Comparison of ENCODE assay signal across 23 cellular contexts in genomic region chr16:79685871-79686270, GRCh38.
DNase-seq lines count a peak whose midpoint lies in the region; ATAC-seq, FAIRE-seq and TF ChIP-seq lines count a peak whose summit lies in the region.
"Had no signal": no experiment of that assay in that cellular context is flagged by ENCODE, and none has a peak within 500 bp of the region (broad histone marks: within the 10 kb centered on the region; RNA-seq: fewer than 3 reads in every experiment).

No MANE protein-coding gene starts in this region.

- DNase-seq in NCI-H2227 treated with DMSO at 0.1 percent for 48 hours (lab: John Stamatoyannopoulos, UW) (peak; percentile 1), NCI-H2227 (lab: John Stamatoyannopoulos, UW; ENCODE audit: unreplicated experiment) (no peak), K562 (ENCODE audit: extremely low read depth in 1 of 4, low spot score in 3 of 4) (no peak), neural crest cell (ENCODE audit: low read depth, low spot score) (no peak), heart left ventricle (no peak), Peyer's patch (no peak), KBM-7 (no peak)
- DNase-seq: AML-193; Caco-2; Calu3; CD4-positive, alpha-beta T cell; CD8-positive, alpha-beta T cell; DMS79 treated with DMSO at 0.1 percent for 48 hours; GF-D8 had no signal

- H3K4me3 ChIP-seq in K562 (no peak overlapping the region), heart left ventricle (no peak overlapping the region), Peyer's patch (no peak overlapping the region)
- H3K4me3 ChIP-seq: A549; BLaER1 treated with 17β-estradiol and CSF1 and Interleukin-3, amounts not matched to agents 10 nM and 100 nM had no signal

- no peaks in the 10 kb centered on the region for H3K9me3 ChIP-seq in K562 (replicated peaks; ENCODE audit: control insufficient read depth, insufficient read depth, low read depth, low read length)
- peaks cover 0 to 8% (median 0%) of the 10 kb centered on the region in 12 donors for H3K9me3 ChIP-seq in heart left ventricle
- H3K9me3 ChIP-seq in Peyer's patch = no peaks in the 10 kb centered on the region
- H3K9me3 ChIP-seq: A549 had no signal

- WGBS in K562 (ENCODE audit: insufficient coverage, low coverage, missing lambda C conversion rate) = 28% methylated on average over 3 of the region's 3 CpGs
- 93 to 96% (median 94%) methylated on average over 3 of the region's 3 CpGs for WGBS in heart left ventricle, 4 donors

- no peak overlapping the region for H3K9ac ChIP-seq in K562 (ENCODE audit: insufficient read depth in 1 of 2, low read depth in 2 of 2, low read length in 2 of 2)
- H3K9ac ChIP-seq: BLaER1 treated with 17β-estradiol and CSF1 and Interleukin-3, amounts not matched to agents 10 nM and 100 nM had no signal

- H3K4me1 ChIP-seq in K562 (replicated peaks in 1 of 2; ENCODE audit: control insufficient read depth in 2 of 2, insufficient read depth in 2 of 2, low read length in 2 of 2) (no peaks in the 10 kb centered on the region), heart left ventricle (no peaks in the 10 kb centered on the region), Peyer's patch (no peaks in the 10 kb centered on the region)
- H3K4me1 ChIP-seq: A549; BLaER1 treated with 17β-estradiol and CSF1 and Interleukin-3, amounts not matched to agents 10 nM and 100 nM had no signal

- ATAC-seq in K562 (no peak), heart left ventricle (no peak)
- ATAC-seq: A549; CD8-positive, alpha-beta T cell had no signal

- H3K79me2 ChIP-seq in K562 (ENCODE audit: control insufficient read depth, insufficient read depth, low read length) = no peaks in the 10 kb centered on the region

- H3K36me3 ChIP-seq in K562 (ENCODE audit: control insufficient read depth, insufficient read depth, low read length) (no peaks in the 10 kb centered on the region), heart left ventricle (no peaks in the 10 kb centered on the region), Peyer's patch (no peaks in the 10 kb centered on the region)
- H3K36me3 ChIP-seq: BLaER1 treated with 17β-estradiol and CSF1 and Interleukin-3, amounts not matched to agents 10 nM and 100 nM had no signal

- H3K9me1 ChIP-seq in K562 (ENCODE audit: control insufficient read depth, insufficient read depth, low read length) = no peaks in the 10 kb centered on the region

- CTCF ChIA-PET in K562 (lab: Yijun Ruan, JAX; ENCODE audit: low intra/inter-chr PET ratio) = no interaction called here

- no peak for TF ChIP-seq RAD21 in K562 (CRISPR knock-in tag; conservative IDR thresholded peaks at IDR 0.05 in 1 of 2, IDR thresholded peaks at IDR 0.05 in 1 of 2)

- no peak for FAIRE-seq in K562 (lab: Jason Lieb, UNC)
- FAIRE-seq: A549, D721Med, G401.6, GM12891, GM19239 had no signal

- H3K27me3 Mint-ChIP-seq in neural crest cell (ENCODE audit: low read depth) = no peaks in the 10 kb centered on the region

- POLR2A ChIA-PET in K562 (lab: Yijun Ruan, JAX) = interaction anchor here (0.5 kb wide), 1 partner anchor 187 kb away, joined by 3 read pairs; no protein-coding TSS in a partner anchor

- no TSS peak for BruUV-seq in K562 (replicated peaks; lab: Mats Ljungman, UMichigan)

- no peak overlapping the region for H3K4me2 ChIP-seq in K562 (ENCODE audit: insufficient read depth, low read length)
- H3K4me2 ChIP-seq: A549; BLaER1 treated with 17β-estradiol and CSF1 and Interleukin-3, amounts not matched to agents 10 nM and 100 nM had no signal

- H3K36me3 Mint-ChIP-seq in neural crest cell (ENCODE audit: low read depth) = no peaks in the 10 kb centered on the region
- H3K36me3 Mint-ChIP-seq: CD8-positive, alpha-beta T cell had no signal

- peaks cover 15% of the 10 kb centered on the region for H3K9me3 Mint-ChIP-seq in neural crest cell
- H3K9me3 Mint-ChIP-seq: CD4-positive, alpha-beta T cell; CD8-positive, alpha-beta T cell had no signal

- H3K27ac Mint-ChIP-seq in neural crest cell (ENCODE audit: unreplicated experiment) = peak overlapping the region; percentile 73
- H3K27ac Mint-ChIP-seq: B cell; CD4-positive, alpha-beta T cell; CD8-positive, alpha-beta T cell had no signal

- H2AFZ ChIP-seq in K562 (ENCODE audit: low read depth, low read length) = peak overlapping the region; percentile 11; the same call in 1 of the 2 replicates

- in situ Hi-C loops in K562 (cut with MboI) = no loop called here
- in situ Hi-C loops in KBM-7 (cut with MboI; ENCODE audit: low pct_unique_long_range_greater_than_20kb, low sequenced_read_pairs) = no loop called here

- TF ChIP-seq POLR2A in K562 (conservative IDR thresholded peaks at IDR 0.05) (no peak), heart left ventricle (IDR thresholded peaks at IDR 0.05) (no peak), Peyer's patch (IDR thresholded peaks at IDR 0.05) (no peak)

- H3K4me3 Mint-ChIP-seq in neural crest cell = peak overlapping the region; percentile 36
- H3K4me3 Mint-ChIP-seq: B cell; CD4-positive, alpha-beta T cell; CD8-positive, alpha-beta T cell had no signal

- H3K27ac ChIP-seq in K562 (ENCODE audit: extremely low read depth, low read depth, low read length) (no peak overlapping the region), heart left ventricle (no peak overlapping the region), Peyer's patch (no peak overlapping the region)
- H3K27ac ChIP-seq: 22Rv1; A549; BLaER1 treated with 17β-estradiol and CSF1 and Interleukin-3, amounts not matched to agents 10 nM and 100 nM; C4-2B had no signal

- H3K4me1 Mint-ChIP-seq in neural crest cell = peaks cover 26% of the 10 kb centered on the region
- H3K4me1 Mint-ChIP-seq: B cell had no signal

- no peaks in the 10 kb centered on the region for H4K20me1 ChIP-seq in K562 (replicated peaks; ENCODE audit: control insufficient read depth, insufficient read depth, low read length)
- H4K20me1 ChIP-seq: BLaER1 treated with 17β-estradiol and CSF1 and Interleukin-3, amounts not matched to agents 10 nM and 100 nM had no signal

- TF ChIP-seq CTCF in K562 (IDR thresholded peaks at IDR 0.05 in 2 of 3, conservative IDR thresholded peaks at IDR 0.05 in 1 of 3; ENCODE audit: insufficient read depth in 2 of 3, low read depth in 1 of 3, low read length in 3 of 3) = no peak
- no peak for TF ChIP-seq CTCF in neural crest cell (conservative IDR thresholded peaks at IDR 0.05)
- no peak for TF ChIP-seq CTCF in heart left ventricle (IDR thresholded peaks at IDR 0.05)
- TF ChIP-seq CTCF in Peyer's patch (IDR thresholded peaks at IDR 0.05) = no peak

- no peak for TF ChIP-seq EP300 in K562 (IDR thresholded peaks at IDR 0.05; ENCODE audit: low read length)

- intact Hi-C loops in K562 (cut with micrococcal nuclease) = no loop called here
- intact Hi-C loops in heart left ventricle (cut with DNase I) = no loop called here

- H3K27me3 ChIP-seq in K562 (ENCODE audit: control insufficient read depth in 2 of 2, insufficient read depth in 2 of 2, low read length in 2 of 2) = no peaks in the 10 kb centered on the region
- H3K27me3 ChIP-seq in heart left ventricle = no peaks in the 10 kb centered on the region
- no peaks in the 10 kb centered on the region for H3K27me3 ChIP-seq in Peyer's patch
- H3K27me3 ChIP-seq: BLaER1 treated with 17β-estradiol and CSF1 and Interleukin-3, amounts not matched to agents 10 nM and 100 nM had no signal

TF ChIP-seq in K562, 482 proteins besides CTCF, POLR2A, EP300 and RAD21:
- TF ChIP-seq, protein P1, sequence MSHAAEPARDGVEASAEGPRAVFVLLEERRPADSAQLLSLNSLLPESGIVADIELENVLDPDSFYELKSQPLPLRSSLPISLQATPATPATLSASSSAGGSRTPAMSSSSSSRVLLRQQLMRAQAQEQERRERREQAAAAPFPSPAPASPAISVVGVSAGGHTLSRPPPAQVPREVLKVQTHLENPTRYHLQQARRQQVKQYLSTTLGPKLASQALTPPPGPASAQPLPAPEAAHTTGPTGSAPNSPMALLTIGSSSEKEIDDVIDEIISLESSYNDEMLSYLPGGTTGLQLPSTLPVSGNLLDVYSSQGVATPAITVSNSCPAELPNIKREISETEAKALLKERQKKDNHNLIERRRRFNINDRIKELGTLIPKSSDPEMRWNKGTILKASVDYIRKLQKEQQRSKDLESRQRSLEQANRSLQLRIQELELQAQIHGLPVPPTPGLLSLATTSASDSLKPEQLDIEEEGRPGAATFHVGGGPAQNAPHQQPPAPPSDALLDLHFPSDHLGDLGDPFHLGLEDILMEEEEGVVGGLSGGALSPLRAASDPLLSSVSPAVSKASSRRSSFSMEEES (CRISPR knock-in tag; IDR thresholded peaks at IDR 0.05) = peak; percentile 71
- TF ChIP-seq RAD51 (IDR thresholded peaks at IDR 0.05; ENCODE audit: borderline replicate concordance, low read depth) (peak; percentile 53; the same call in 1 of the 2 replicates), TOE1 (IDR thresholded peaks at IDR 0.05; ENCODE audit: borderline replicate concordance) (peak; percentile 32; the same call in 1 of the 2 replicates), TOE1 (CRISPR knock-in tag; IDR thresholded peaks at IDR 0.05; ENCODE audit: borderline replicate concordance, low read depth) (no peak), GTF2A2 (tag; IDR thresholded peaks at IDR 0.05) (no peak)
- TF ChIP-seq, protein P2, sequence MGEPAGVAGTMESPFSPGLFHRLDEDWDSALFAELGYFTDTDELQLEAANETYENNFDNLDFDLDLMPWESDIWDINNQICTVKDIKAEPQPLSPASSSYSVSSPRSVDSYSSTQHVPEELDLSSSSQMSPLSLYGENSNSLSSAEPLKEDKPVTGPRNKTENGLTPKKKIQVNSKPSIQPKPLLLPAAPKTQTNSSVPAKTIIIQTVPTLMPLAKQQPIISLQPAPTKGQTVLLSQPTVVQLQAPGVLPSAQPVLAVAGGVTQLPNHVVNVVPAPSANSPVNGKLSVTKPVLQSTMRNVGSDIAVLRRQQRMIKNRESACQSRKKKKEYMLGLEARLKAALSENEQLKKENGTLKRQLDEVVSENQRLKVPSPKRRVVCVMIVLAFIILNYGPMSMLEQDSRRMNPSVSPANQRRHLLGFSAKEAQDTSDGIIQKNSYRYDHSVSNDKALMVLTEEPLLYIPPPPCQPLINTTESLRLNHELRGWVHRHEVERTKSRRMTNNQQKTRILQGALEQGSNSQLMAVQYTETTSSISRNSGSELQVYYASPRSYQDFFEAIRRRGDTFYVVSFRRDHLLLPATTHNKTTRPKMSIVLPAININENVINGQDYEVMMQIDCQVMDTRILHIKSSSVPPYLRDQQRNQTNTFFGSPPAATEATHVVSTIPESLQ (CRISPR knock-in tag; IDR thresholded peaks at IDR 0.05) = no peak
